16 cellular contexts compared by ENCODE assay signal in the genomic region with DNA sequence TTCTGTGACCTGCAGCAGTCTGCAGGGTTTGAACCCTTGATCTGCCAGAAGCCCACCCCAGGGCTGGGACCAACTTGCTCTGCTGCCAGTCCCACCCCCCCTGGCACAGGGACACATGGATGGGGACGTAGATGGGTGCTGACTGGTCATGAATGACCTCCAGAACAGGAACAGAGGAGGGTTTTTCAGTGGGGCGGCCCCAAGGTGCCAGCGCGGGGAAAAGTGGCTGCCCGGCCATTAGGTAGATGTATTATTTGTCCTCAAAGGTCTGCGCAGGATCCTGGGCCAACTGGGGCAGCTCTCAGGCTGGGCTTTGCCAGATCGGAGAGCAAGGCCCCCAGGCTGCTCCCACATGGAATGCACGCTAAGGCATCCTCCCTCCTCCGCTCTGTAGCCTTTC.
DNase-seq lines count a peak whose midpoint lies in the region; ATAC-seq and TF ChIP-seq lines count a peak whose summit lies in the region.
"Had no signal": no experiment of that assay in that cellular context is flagged by ENCODE, and none has a peak within 500 bp of the region (broad histone marks: within the 10 kb centered on the region; RNA-seq: fewer than 3 reads in every experiment).

No MANE protein-coding gene starts in this region.

- no peaks in the 10 kb centered on the region for H3K9me3 Mint-ChIP-seq in type B pancreatic cell
- H3K9me3 Mint-ChIP-seq: CD8-positive, alpha-beta T cell had no signal

- no peaks in the 10 kb centered on the region for H3K36me3 Mint-ChIP-seq in type B pancreatic cell
- H3K36me3 Mint-ChIP-seq: CD8-positive, alpha-beta T cell had no signal

- H3K27ac Mint-ChIP-seq in type B pancreatic cell: no peak overlapping the region
- H3K27ac Mint-ChIP-seq: CD8-positive, alpha-beta T cell had no signal

- H3K4me3 Mint-ChIP-seq in type B pancreatic cell: no peak overlapping the region
- H3K4me3 Mint-ChIP-seq: CD8-positive, alpha-beta T cell had no signal

- peaks cover 16% of the 10 kb centered on the region for H3K4me1 Mint-ChIP-seq in type B pancreatic cell (ENCODE audit: unreplicated experiment)

- no peak for TF ChIP-seq CTCF in type B pancreatic cell (conservative IDR thresholded peaks at IDR 0.05)

- no peak for ATAC-seq in HG03108 (IDR thresholded peaks at IDR 0.05; ENCODE audit: unreplicated experiment)
- ATAC-seq: HepG2 had no signal

- peaks cover 76% of the 10 kb centered on the region for H3K27me3 Mint-ChIP-seq in type B pancreatic cell

- peak; percentile 50 for DNase-seq in activated CD8-positive, alpha-beta memory T cell treated with anti-CD3 and anti-CD28 coated beads for 24 hours
- DNase-seq in activated CD8-positive, alpha-beta memory T cell treated with anti-CD3 and anti-CD28 coated beads, Interleukin-2, amount 50 U/mL, for 4 hours: no peak
- DNase-seq in activated CD8-positive, alpha-beta memory T cell treated with anti-CD3 and anti-CD28 coated beads, Interleukin-2, amount 50 U/mL, for 48 hours: peak; percentile 38
- peak; percentile 40 for DNase-seq in left kidney (ENCODE audit: low read depth, low spot score)
- DNase-seq in type B pancreatic cell (ENCODE audit: extremely low spot score, unreplicated experiment): peak; percentile 65
- DNase-seq in NCI-H2196 (lab: John Stamatoyannopoulos, UW; ENCODE audit: unreplicated experiment): no peak
- no peak for DNase-seq in amniotic stem cell (lab: John Stamatoyannopoulos, UW)
- DNase-seq: BE2C, DMS79, KG1, NCI-H1417 treated with DMSO at 0.1 percent for 48 hours, NCI-H1930, NCI-H748 treated with DMSO at 0.1 percent for 48 hours had no signal

Comparison
In these comparisons a context has a peak if more than half of its experiments do, and no peak if none do; other contexts are left out.
1. DNase-seq: peak in activated CD8-positive, alpha-beta memory T cell treated with anti-CD3 and anti-CD28 coated beads for 24 hours (single experiment), activated CD8-positive, alpha-beta memory T cell treated with anti-CD3 and anti-CD28 coated beads, Interleukin-2, amount 50 U/mL, for 48 hours (single experiment), left kidney (single experiment) and type B pancreatic cell (single experiment); none in activated CD8-positive, alpha-beta memory T cell treated with anti-CD3 and anti-CD28 coated beads, Interleukin-2, amount 50 U/mL, for 4 hours (single experiment), NCI-H2196 (single experiment) and amniotic stem cell (single experiment).